3 cellular contexts compared by ENCODE assay signal in the genomic region with DNA sequence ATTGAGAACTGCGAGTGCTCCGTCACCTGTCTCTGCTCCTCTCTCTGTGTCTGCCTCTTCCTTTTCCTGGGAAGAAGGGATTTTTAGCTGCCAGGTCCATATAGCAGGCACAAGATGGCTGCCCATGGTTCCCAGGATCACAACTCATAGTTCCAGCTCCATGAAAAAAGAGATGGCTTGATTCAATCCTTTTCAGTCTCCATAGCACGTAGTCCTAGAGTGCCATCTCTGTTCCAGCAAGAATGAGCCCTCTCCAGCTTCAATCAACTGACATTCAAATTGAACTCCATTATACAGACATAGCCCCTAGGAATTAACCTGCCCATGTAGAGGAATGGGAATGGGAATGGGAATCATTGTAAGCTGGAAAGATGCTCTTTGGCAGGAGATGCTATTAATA.
TF ChIP-seq lines count a peak whose summit lies in the region.

No MANE protein-coding gene starts in this region.

TF ChIP-seq in SK-N-SH, 30 proteins besides CTCF, POLR2A, EP300 and RAD21:
- no peak for TF ChIP-seq RXRA (IDR thresholded peaks at IDR 0.05; ENCODE audit: borderline replicate concordance, low read depth)
- TF ChIP-seq MEF2A (IDR thresholded peaks at IDR 0.05; ENCODE audit: borderline replicate concordance, low read depth) = no peak
- TF ChIP-seq EZH2phosphoT487 (IDR thresholded peaks at IDR 0.05; ENCODE audit: borderline replicate concordance, low read depth) = no peak
- TF ChIP-seq FOSL2 (IDR thresholded peaks at IDR 0.05; ENCODE audit: borderline replicate concordance, low read depth) = no peak
- no peak for TF ChIP-seq SIN3A (IDR thresholded peaks at IDR 0.05; ENCODE audit: borderline replicate concordance, low read depth, low read length)
- no peak for TF ChIP-seq GABPA (IDR thresholded peaks at IDR 0.05; ENCODE audit: low read depth)
- no peak for TF ChIP-seq JUND (IDR thresholded peaks at IDR 0.05)
- no peak for TF ChIP-seq GATA2 (CRISPR knock-in tag; IDR thresholded peaks at IDR 0.05)
- TF ChIP-seq, protein P1, sequence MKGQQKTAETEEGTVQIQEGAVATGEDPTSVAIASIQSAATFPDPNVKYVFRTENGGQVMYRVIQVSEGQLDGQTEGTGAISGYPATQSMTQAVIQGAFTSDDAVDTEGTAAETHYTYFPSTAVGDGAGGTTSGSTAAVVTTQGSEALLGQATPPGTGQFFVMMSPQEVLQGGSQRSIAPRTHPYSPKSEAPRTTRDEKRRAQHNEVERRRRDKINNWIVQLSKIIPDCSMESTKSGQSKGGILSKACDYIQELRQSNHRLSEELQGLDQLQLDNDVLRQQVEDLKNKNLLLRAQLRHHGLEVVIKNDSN (IDR thresholded peaks at IDR 0.05; ENCODE audit: borderline replicate concordance, low read depth) = no peak
- no peak for TF ChIP-seq RCOR1 (IDR thresholded peaks at IDR 0.05; ENCODE audit: low read length)
- TF ChIP-seq, protein P2, sequence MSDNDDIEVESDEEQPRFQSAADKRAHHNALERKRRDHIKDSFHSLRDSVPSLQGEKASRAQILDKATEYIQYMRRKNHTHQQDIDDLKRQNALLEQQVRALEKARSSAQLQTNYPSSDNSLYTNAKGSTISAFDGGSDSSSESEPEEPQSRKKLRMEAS (IDR thresholded peaks at IDR 0.05; ENCODE audit: low read depth) = no peak

TF ChIP-seq in SK-N-SH treated with all-trans-retinoic acid at 6 μM for 48 hours, 23 proteins besides CTCF, POLR2A, EP300 and RAD21:
- TF ChIP-seq, protein P3, sequence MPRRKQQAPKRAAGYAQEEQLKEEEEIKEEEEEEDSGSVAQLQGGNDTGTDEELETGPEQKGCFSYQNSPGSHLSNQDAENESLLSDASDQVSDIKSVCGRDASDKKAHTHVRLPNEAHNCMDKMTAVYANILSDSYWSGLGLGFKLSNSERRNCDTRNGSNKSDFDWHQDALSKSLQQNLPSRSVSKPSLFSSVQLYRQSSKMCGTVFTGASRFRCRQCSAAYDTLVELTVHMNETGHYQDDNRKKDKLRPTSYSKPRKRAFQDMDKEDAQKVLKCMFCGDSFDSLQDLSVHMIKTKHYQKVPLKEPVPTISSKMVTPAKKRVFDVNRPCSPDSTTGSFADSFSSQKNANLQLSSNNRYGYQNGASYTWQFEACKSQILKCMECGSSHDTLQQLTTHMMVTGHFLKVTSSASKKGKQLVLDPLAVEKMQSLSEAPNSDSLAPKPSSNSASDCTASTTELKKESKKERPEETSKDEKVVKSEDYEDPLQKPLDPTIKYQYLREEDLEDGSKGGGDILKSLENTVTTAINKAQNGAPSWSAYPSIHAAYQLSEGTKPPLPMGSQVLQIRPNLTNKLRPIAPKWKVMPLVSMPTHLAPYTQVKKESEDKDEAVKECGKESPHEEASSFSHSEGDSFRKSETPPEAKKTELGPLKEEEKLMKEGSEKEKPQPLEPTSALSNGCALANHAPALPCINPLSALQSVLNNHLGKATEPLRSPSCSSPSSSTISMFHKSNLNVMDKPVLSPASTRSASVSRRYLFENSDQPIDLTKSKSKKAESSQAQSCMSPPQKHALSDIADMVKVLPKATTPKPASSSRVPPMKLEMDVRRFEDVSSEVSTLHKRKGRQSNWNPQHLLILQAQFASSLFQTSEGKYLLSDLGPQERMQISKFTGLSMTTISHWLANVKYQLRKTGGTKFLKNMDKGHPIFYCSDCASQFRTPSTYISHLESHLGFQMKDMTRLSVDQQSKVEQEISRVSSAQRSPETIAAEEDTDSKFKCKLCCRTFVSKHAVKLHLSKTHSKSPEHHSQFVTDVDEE (CRISPR knock-in tag; IDR thresholded peaks at IDR 0.05) = no peak
- TF ChIP-seq, protein P4, sequence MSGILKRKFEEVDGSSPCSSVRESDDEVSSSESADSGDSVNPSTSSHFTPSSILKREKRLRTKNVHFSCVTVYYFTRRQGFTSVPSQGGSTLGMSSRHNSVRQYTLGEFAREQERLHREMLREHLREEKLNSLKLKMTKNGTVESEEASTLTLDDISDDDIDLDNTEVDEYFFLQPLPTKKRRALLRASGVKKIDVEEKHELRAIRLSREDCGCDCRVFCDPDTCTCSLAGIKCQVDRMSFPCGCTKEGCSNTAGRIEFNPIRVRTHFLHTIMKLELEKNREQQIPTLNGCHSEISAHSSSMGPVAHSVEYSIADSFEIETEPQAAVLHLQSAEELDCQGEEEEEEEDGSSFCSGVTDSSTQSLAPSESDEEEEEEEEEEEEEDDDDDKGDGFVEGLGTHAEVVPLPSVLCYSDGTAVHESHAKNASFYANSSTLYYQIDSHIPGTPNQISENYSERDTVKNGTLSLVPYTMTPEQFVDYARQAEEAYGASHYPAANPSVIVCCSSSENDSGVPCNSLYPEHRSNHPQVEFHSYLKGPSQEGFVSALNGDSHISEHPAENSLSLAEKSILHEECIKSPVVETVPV (CRISPR knock-in tag; IDR thresholded peaks at IDR 0.05) = no peak
- TF ChIP-seq ZFP3 (CRISPR knock-in tag; IDR thresholded peaks at IDR 0.05) = no peak
- TF ChIP-seq, protein P5, sequence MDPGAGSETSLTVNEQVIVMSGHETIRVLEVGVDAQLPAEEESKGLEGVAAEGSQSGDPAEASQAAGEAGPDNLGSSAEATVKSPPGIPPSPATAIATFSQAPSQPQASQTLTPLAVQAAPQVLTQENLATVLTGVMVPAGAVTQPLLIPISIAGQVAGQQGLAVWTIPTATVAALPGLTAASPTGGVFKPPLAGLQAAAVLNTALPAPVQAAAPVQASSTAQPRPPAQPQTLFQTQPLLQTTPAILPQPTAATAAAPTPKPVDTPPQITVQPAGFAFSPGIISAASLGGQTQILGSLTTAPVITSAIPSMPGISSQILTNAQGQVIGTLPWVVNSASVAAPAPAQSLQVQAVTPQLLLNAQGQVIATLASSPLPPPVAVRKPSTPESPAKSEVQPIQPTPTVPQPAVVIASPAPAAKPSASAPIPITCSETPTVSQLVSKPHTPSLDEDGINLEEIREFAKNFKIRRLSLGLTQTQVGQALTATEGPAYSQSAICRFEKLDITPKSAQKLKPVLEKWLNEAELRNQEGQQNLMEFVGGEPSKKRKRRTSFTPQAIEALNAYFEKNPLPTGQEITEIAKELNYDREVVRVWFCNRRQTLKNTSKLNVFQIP (CRISPR knock-in tag; IDR thresholded peaks at IDR 0.05; ENCODE audit: borderline replicate concordance, low read depth) = no peak
- no peak for TF ChIP-seq OSR1 (CRISPR knock-in tag; IDR thresholded peaks at IDR 0.05)
- TF ChIP-seq, protein P6, sequence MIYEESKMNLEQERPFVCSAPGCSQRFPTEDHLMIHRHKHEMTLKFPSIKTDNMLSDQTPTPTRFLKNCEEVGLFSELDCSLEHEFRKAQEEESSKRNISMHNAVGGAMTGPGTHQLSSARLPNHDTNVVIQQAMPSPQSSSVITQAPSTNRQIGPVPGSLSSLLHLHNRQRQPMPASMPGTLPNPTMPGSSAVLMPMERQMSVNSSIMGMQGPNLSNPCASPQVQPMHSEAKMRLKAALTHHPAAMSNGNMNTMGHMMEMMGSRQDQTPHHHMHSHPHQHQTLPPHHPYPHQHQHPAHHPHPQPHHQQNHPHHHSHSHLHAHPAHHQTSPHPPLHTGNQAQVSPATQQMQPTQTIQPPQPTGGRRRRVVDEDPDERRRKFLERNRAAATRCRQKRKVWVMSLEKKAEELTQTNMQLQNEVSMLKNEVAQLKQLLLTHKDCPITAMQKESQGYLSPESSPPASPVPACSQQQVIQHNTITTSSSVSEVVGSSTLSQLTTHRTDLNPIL (CRISPR knock-in tag; IDR thresholded peaks at IDR 0.05; ENCODE audit: low read depth) = no peak
- TF ChIP-seq SNAI2 (CRISPR knock-in tag; IDR thresholded peaks at IDR 0.05) = no peak
- no peak for TF ChIP-seq ISL1 (CRISPR knock-in tag; IDR thresholded peaks at IDR 0.05)
- no peak for TF ChIP-seq ARNTL (CRISPR knock-in tag; IDR thresholded peaks at IDR 0.05; ENCODE audit: borderline replicate concordance, low read depth)
- TF ChIP-seq, protein P7, sequence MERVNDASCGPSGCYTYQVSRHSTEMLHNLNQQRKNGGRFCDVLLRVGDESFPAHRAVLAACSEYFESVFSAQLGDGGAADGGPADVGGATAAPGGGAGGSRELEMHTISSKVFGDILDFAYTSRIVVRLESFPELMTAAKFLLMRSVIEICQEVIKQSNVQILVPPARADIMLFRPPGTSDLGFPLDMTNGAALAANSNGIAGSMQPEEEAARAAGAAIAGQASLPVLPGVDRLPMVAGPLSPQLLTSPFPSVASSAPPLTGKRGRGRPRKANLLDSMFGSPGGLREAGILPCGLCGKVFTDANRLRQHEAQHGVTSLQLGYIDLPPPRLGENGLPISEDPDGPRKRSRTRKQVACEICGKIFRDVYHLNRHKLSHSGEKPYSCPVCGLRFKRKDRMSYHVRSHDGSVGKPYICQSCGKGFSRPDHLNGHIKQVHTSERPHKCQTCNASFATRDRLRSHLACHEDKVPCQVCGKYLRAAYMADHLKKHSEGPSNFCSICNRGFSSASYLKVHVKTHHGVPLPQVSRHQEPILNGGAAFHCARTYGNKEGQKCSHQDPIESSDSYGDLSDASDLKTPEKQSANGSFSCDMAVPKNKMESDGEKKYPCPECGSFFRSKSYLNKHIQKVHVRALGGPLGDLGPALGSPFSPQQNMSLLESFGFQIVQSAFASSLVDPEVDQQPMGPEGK (CRISPR knock-in tag; IDR thresholded peaks at IDR 0.05; ENCODE audit: borderline replicate concordance) = no peak

TF ChIP-seq in GM12878, 131 proteins besides CTCF, POLR2A, EP300 and RAD21:
- no peak for TF ChIP-seq ZSCAN29 (IDR thresholded peaks at IDR 0.05)
- TF ChIP-seq EZH2 (IDR thresholded peaks at IDR 0.05; ENCODE audit: borderline replicate concordance, control insufficient read depth, low read depth, low read length) = no peak
- no peak for TF ChIP-seq PAX8 (IDR thresholded peaks at IDR 0.05)
- no peak for TF ChIP-seq JUND (IDR thresholded peaks at IDR 0.05; ENCODE audit: low read depth, low read length)
- TF ChIP-seq MYB (IDR thresholded peaks at IDR 0.05; ENCODE audit: borderline replicate concordance, low read depth, low read length) = no peak
- TF ChIP-seq CREB1 (IDR thresholded peaks at IDR 0.05; ENCODE audit: low read depth) = no peak
- TF ChIP-seq LARP7 (IDR thresholded peaks at IDR 0.05) = no peak
- TF ChIP-seq, protein P8, sequence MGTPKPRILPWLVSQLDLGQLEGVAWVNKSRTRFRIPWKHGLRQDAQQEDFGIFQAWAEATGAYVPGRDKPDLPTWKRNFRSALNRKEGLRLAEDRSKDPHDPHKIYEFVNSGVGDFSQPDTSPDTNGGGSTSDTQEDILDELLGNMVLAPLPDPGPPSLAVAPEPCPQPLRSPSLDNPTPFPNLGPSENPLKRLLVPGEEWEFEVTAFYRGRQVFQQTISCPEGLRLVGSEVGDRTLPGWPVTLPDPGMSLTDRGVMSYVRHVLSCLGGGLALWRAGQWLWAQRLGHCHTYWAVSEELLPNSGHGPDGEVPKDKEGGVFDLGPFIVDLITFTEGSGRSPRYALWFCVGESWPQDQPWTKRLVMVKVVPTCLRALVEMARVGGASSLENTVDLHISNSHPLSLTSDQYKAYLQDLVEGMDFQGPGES (IDR thresholded peaks at IDR 0.05) = no peak
- TF ChIP-seq, protein P9, sequence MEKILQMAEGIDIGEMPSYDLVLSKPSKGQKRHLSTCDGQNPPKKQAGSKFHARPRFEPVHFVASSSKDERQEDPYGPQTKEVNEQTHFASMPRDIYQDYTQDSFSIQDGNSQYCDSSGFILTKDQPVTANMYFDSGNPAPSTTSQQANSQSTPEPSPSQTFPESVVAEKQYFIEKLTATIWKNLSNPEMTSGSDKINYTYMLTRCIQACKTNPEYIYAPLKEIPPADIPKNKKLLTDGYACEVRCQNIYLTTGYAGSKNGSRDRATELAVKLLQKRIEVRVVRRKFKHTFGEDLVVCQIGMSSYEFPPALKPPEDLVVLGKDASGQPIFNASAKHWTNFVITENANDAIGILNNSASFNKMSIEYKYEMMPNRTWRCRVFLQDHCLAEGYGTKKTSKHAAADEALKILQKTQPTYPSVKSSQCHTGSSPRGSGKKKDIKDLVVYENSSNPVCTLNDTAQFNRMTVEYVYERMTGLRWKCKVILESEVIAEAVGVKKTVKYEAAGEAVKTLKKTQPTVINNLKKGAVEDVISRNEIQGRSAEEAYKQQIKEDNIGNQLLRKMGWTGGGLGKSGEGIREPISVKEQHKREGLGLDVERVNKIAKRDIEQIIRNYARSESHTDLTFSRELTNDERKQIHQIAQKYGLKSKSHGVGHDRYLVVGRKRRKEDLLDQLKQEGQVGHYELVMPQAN (conservative IDR thresholded peaks at IDR 0.05) = no peak
- no peak for TF ChIP-seq BRCA1 (IDR thresholded peaks at IDR 0.05; ENCODE audit: low read depth, low read length)
- no peak for TF ChIP-seq PML (IDR thresholded peaks at IDR 0.05; ENCODE audit: low read length)
- TF ChIP-seq, protein P10, sequence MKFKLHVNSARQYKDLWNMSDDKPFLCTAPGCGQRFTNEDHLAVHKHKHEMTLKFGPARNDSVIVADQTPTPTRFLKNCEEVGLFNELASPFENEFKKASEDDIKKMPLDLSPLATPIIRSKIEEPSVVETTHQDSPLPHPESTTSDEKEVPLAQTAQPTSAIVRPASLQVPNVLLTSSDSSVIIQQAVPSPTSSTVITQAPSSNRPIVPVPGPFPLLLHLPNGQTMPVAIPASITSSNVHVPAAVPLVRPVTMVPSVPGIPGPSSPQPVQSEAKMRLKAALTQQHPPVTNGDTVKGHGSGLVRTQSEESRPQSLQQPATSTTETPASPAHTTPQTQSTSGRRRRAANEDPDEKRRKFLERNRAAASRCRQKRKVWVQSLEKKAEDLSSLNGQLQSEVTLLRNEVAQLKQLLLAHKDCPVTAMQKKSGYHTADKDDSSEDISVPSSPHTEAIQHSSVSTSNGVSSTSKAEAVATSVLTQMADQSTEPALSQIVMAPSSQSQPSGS (IDR thresholded peaks at IDR 0.05; ENCODE audit: low read length) = no peak
TF ChIP-seq in GM12878: peak in this region for 0.
